Comparison of ENCODE assay signal across 13 cellular contexts in genomic region chr7:105935250-105935649, GRCh38. TPM values are rescaled to one million over a fixed set of nuclear protein-coding genes. Genes with fewer than 3 reads are reported as not detected.
DNase-seq lines count a peak whose midpoint lies in the region; ATAC-seq and TF ChIP-seq lines count a peak whose summit lies in the region.
"Had no signal": no experiment of that assay in that cellular context is flagged by ENCODE, and none has a peak within 500 bp of the region (broad histone marks: within the 10 kb centered on the region; RNA-seq: fewer than 3 reads in every experiment).

No MANE protein-coding gene starts in this region.

- ATAC-seq in PC-3 (peak; percentile 66), lung (ENCODE audit: insufficient read depth, low FRiP score) (peak; percentile 51), HG03097 (IDR thresholded peaks at IDR 0.05; ENCODE audit: low FRiP score, unreplicated experiment) (no peak)
- ATAC-seq: foreskin keratinocyte had no signal

- H3K9ac ChIP-seq in PC-3 (ENCODE audit: low read length), result no peak overlapping the region

- intact Hi-C loops in PC-3 (cut with micrococcal nuclease), result loop anchor here (2.0 kb wide), 1 partner anchor 74 kb away; no protein-coding TSS in a partner anchor

- peak; percentile 78 for DNase-seq in DMS153 treated with DMSO at 0.1 percent for 48 hours (lab: John Stamatoyannopoulos, UW; ENCODE audit: unreplicated experiment)
- peak; percentile 90 for DNase-seq in NCI-H2029 (lab: John Stamatoyannopoulos, UW)
- peak; percentile 19 for DNase-seq in PC-3
- DNase-seq in lung (ENCODE audit: low spot score), result peak; percentile 74
- no peak for DNase-seq in SKM-1 (lab: John Stamatoyannopoulos, UW; ENCODE audit: unreplicated experiment)
- DNase-seq in GM10266 (ENCODE audit: extremely low spot score), result no peak
- DNase-seq in NCI-H446 treated with DMSO at 0.1 percent for 48 hours (lab: John Stamatoyannopoulos, UW), result no peak
- DNase-seq: activated naive CD8-positive, alpha-beta T cell treated with anti-CD3 and anti-CD28 coated beads, Interleukin-2, amount 10 ng/mL, durations not matched to agents 7 days and 5 days; activated T-cell treated with anti-CD3 and anti-CD28 coated beads, Interleukin-2, amount 50 U/mL, for 24 hours; foreskin keratinocyte; stimulated activated CD4-positive, alpha-beta T cell treated with anti-CD3 and anti-CD28 coated beads, Interleukin-4, amount 100 ng/mL, for 24 hours; transverse colon had no signal

- POLR2A ChIA-PET in PC-3 (lab: Charles Lee; ENCODE audit: unreplicated experiment), result no interaction called here

- H3K4me1 ChIP-seq in PC-3 (ENCODE audit: insufficient read depth, low read length) (peaks cover 7% of the 10 kb centered on the region; the same call in 1 of the 2 replicates), lung (ENCODE audit: control insufficient read depth in 2 of 2, insufficient read depth in 2 of 2, low read length in 2 of 2) (no peaks in the 10 kb centered on the region)
- H3K4me1 ChIP-seq: foreskin keratinocyte had no signal

- no peaks in the 10 kb centered on the region for H4K20me1 ChIP-seq in PC-3 (ENCODE audit: low read length)

- H3K36me3 ChIP-seq in PC-3 (ENCODE audit: low read depth, low read length) (no peaks in the 10 kb centered on the region), lung (ENCODE audit: control insufficient read depth in 2 of 2, insufficient read depth in 2 of 2, low read length in 2 of 2) (no peaks in the 10 kb centered on the region)
- H3K36me3 ChIP-seq: transverse colon had no signal

- BruUV-seq in PC-3 (replicated peaks; lab: Mats Ljungman, UMichigan), result no TSS peak

- H3F3A ChIP-seq in PC-3 (ENCODE audit: low read length, unreplicated experiment), result no peaks in the 10 kb centered on the region

- no peak overlapping the region for H3K4me2 ChIP-seq in PC-3 (ENCODE audit: low read length)

- H3K9me2 ChIP-seq in PC-3 (replicated peaks; ENCODE audit: low read length), result no peaks in the 10 kb centered on the region

- no peak for TF ChIP-seq CTCF in PC-3 (conservative IDR thresholded peaks at IDR 0.05; ENCODE audit: low read depth, low read length)
- no peak for TF ChIP-seq CTCF in lung (IDR thresholded peaks at IDR 0.05; ENCODE audit: control extremely low read depth, extremely low read depth)
- no peak for TF ChIP-seq CTCF in GM10266 (IDR thresholded peaks at IDR 0.05; ENCODE audit: control insufficient read depth, insufficient read depth, low read depth, missing control alignments)

- WGBS in lung, 2 donors, result 70 to 85% methylated on average over 5 of the region's 5 CpGs

- H3K9me3 ChIP-seq in PC-3 (ENCODE audit: low read length), result no peaks in the 10 kb centered on the region
- H3K9me3 ChIP-seq in lung (ENCODE audit: control insufficient read depth in 2 of 2, insufficient read depth in 1 of 2, low read length in 1 of 2), result no peaks in the 10 kb centered on the region
- H3K9me3 ChIP-seq: transverse colon had no signal

- H3K27me3 ChIP-seq in PC-3 (ENCODE audit: low read length) (no peaks in the 10 kb centered on the region), lung (ENCODE audit: control insufficient read depth, insufficient read depth) (no peaks in the 10 kb centered on the region)
- H3K27me3 ChIP-seq: foreskin keratinocyte, transverse colon had no signal

- CTCF ChIA-PET in PC-3 (lab: Charles Lee), result no interaction called here

- H3K27ac ChIP-seq in PC-3 (ENCODE audit: low read length), result no peak overlapping the region
- peak overlapping the region in 1 of 2 donors; percentile 6 for H3K27ac ChIP-seq in lung (ENCODE audit: low read depth in 1 of 2, low read length in 1 of 2)
- H3K27ac ChIP-seq: foreskin keratinocyte had no signal

- H2AFZ ChIP-seq in PC-3 (ENCODE audit: low read length), result no peak overlapping the region

- H3K79me2 ChIP-seq in PC-3 (ENCODE audit: low read length), result no peaks in the 10 kb centered on the region

- H3K4me3 ChIP-seq in PC-3 (ENCODE audit: low read length) (no peak overlapping the region), lung (no peak overlapping the region)
- H3K4me3 ChIP-seq: transverse colon had no signal

RNA-seq across cellular contexts. Expression of gene CDHR3, which starts 27.8 kb away (rescaled TPM):
- total RNA-seq in PC-3 (2014; rRNA removed), result 5.9 and 9.8 TPM in 2 replicates
- 10 to 100 TPM; 54.5 to 80.3 TPM for total RNA-seq in lung
- polyA plus RNA-seq in lung, result 10 to 100 TPM; 10.5 to 17.6 TPM

RNA-seq across cellular contexts. Expression of gene ATXN7L1, which starts 58.9 kb away (rescaled TPM):
- total RNA-seq in PC-3 (2014; rRNA removed) (6.2 and 16.0 TPM in 2 replicates), lung (10 to 100 TPM; 12.2 to 22.5 TPM)
- 1 to 10 TPM; 4.2 to 4.8 TPM for polyA plus RNA-seq in lung

Comparison
In these comparisons a context has a peak if more than half of its experiments do, and no peak if none do; other contexts are left out.
1. DNase-seq: peak in DMS153 treated with DMSO at 0.1 percent for 48 hours (single experiment), NCI-H2029 (single experiment), PC-3 (single experiment) and lung (single experiment); none in SKM-1 (single experiment), GM10266 (single experiment) and NCI-H446 treated with DMSO at 0.1 percent for 48 hours (single experiment).